22 cellular contexts compared by ENCODE assay signal in the genomic region with DNA sequence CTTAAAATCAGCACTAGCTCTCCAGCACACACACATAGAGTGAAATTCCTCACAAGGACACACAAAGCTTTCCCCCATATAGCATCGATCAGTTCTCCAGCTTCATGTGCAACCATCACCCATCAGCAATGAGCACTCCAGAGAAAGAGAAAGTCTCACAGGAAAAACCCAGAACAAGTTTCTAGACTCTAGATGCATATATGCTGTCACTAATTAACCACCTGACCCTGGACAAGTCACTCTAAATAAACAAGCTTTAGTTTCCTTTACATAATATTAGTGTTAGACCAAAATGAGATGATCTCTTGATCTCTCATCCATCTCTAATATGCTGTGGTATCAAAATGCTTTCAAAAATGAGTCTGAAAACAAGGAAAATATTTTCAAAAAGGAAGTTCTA.
DNase-seq lines count a peak whose midpoint lies in the region; ATAC-seq and TF ChIP-seq lines count a peak whose summit lies in the region.
"Had no signal": no experiment of that assay in that cellular context is flagged by ENCODE, and none has a peak within 500 bp of the region (broad histone marks: within the 10 kb centered on the region; RNA-seq: fewer than 3 reads in every experiment).

No MANE protein-coding gene starts in this region.

- no peaks in the 10 kb centered on the region for H3K36me3 ChIP-seq in smooth muscle cell (ENCODE audit: low read depth)
- H3K36me3 ChIP-seq: upper lobe of left lung had no signal

- no peak overlapping the region for H3K4me3 Mint-ChIP-seq in activated CD4-positive, alpha-beta T cell treated with anti-CD3 and anti-CD28 coated beads, Interleukin-2, amount 10 ng/mL, durations not matched to agents 24 days and 14 days
- no peak overlapping the region for H3K4me3 Mint-ChIP-seq in activated CD4-positive, alpha-beta T cell treated with anti-CD3 and anti-CD28 coated beads for 36 hours
- no peak overlapping the region for H3K4me3 Mint-ChIP-seq in nephron
- H3K4me3 Mint-ChIP-seq: activated naive CD4-positive, alpha-beta T cell treated with anti-CD3 and anti-CD28 coated beads, Interleukin-2, amount 10 ng/mL, durations not matched to agents 7 days and 5 days; dendritic cell treated with granulocyte-macrophage colony-stimulating factor and Interleukin-4, amounts not matched to agents 40 ng/mL and 50 ng/mL, for 4 days had no signal

- TF ChIP-seq CTCF in nephron (IDR thresholded peaks at IDR 0.05; ENCODE audit: unreplicated experiment in 3 of 3) (no peak), smooth muscle cell (IDR thresholded peaks at IDR 0.05; ENCODE audit: borderline replicate concordance, insufficient read depth, poor library complexity, severe bottlenecking) (no peak)

- H3K27me3 Mint-ChIP-seq in activated CD4-positive, alpha-beta T cell treated with anti-CD3 and anti-CD28 coated beads, Interleukin-2, amount 10 ng/mL, durations not matched to agents 24 days and 14 days: peaks cover 8% of the 10 kb centered on the region
- H3K27me3 Mint-ChIP-seq in activated CD4-positive, alpha-beta T cell treated with anti-CD3 and anti-CD28 coated beads for 36 hours: peaks cover 14% of the 10 kb centered on the region
- no peaks in the 10 kb centered on the region for H3K27me3 Mint-ChIP-seq in nephron (ENCODE audit: low read depth)
- H3K27me3 Mint-ChIP-seq: dendritic cell treated with granulocyte-macrophage colony-stimulating factor and Interleukin-4, amounts not matched to agents 40 ng/mL and 50 ng/mL, for 4 days had no signal

- H3K9me3 ChIP-seq in smooth muscle cell (replicated peaks; ENCODE audit: low read depth): no peaks in the 10 kb centered on the region
- H3K9me3 ChIP-seq: body of pancreas had no signal

- peak; percentile 15 for DNase-seq in activated CD4-positive, alpha-beta T cell treated with anti-CD3 and anti-CD28 coated beads, Interleukin-2, amount 10 ng/mL, durations not matched to agents 24 days and 14 days
- DNase-seq in activated CD4-positive, alpha-beta T cell treated with anti-CD3 and anti-CD28 coated beads for 36 hours: no peak
- no peak for DNase-seq in NCI-H1048 (lab: John Stamatoyannopoulos, UW)
- DNase-seq in smooth muscle cell (lab: John Stamatoyannopoulos, UW; ENCODE audit: unreplicated experiment): no peak
- DNase-seq in HuH-7 (ENCODE audit: low spot score): no peak
- DNase-seq: activated CD4-positive, alpha-beta T cell treated with anti-CD3 and anti-CD28 coated beads for 4 hours; activated naive CD4-positive, alpha-beta T cell treated with anti-CD3 and anti-CD28 coated beads, Interleukin-2, amount 10 ng/mL, durations not matched to agents 7 days and 5 days; body of pancreas; erythroblast; H7; islet precursor cell; NCI-H446; occipital lobe; SHP77; stimulated activated naive CD4-positive, alpha-beta T cell; upper lobe of left lung had no signal

- CTCF ChIA-PET in activated CD4-positive, alpha-beta T cell treated with anti-CD3 and anti-CD28 coated beads for 36 hours (lab: Charles Lee): interaction anchor here (0.6 to 1.2 kb wide), 2 partner anchors 12 to 63 kb away, joined by 3 to 5 read pairs; no protein-coding TSS in a partner anchor

- H3K4me1 Mint-ChIP-seq in activated CD4-positive, alpha-beta T cell treated with anti-CD3 and anti-CD28 coated beads, Interleukin-2, amount 10 ng/mL, durations not matched to agents 24 days and 14 days: no peaks in the 10 kb centered on the region
- no peaks in the 10 kb centered on the region for H3K4me1 Mint-ChIP-seq in activated CD4-positive, alpha-beta T cell treated with anti-CD3 and anti-CD28 coated beads for 36 hours
- H3K4me1 Mint-ChIP-seq in nephron: peaks cover 47% of the 10 kb centered on the region
- H3K4me1 Mint-ChIP-seq: activated naive CD4-positive, alpha-beta T cell treated with anti-CD3 and anti-CD28 coated beads, Interleukin-2, amount 10 ng/mL, durations not matched to agents 7 days and 5 days had no signal

- no peak overlapping the region for H2AFZ ChIP-seq in smooth muscle cell (ENCODE audit: low read depth)

- H4K20me1 ChIP-seq in smooth muscle cell (ENCODE audit: low read depth): peaks cover 16% of the 10 kb centered on the region

- POLR2A ChIA-PET in activated CD4-positive, alpha-beta T cell treated with anti-CD3 and anti-CD28 coated beads for 36 hours (lab: Charles Lee): no interaction called here

- no peaks in the 10 kb centered on the region for H3K36me3 Mint-ChIP-seq in activated CD4-positive, alpha-beta T cell treated with anti-CD3 and anti-CD28 coated beads, Interleukin-2, amount 10 ng/mL, durations not matched to agents 24 days and 14 days (ENCODE audit: low read depth)
- no peaks in the 10 kb centered on the region for H3K36me3 Mint-ChIP-seq in activated CD4-positive, alpha-beta T cell treated with anti-CD3 and anti-CD28 coated beads for 36 hours (ENCODE audit: low read depth)
- peaks cover 29% of the 10 kb centered on the region for H3K36me3 Mint-ChIP-seq in nephron (ENCODE audit: low read depth)
- H3K36me3 Mint-ChIP-seq: activated naive CD4-positive, alpha-beta T cell treated with anti-CD3 and anti-CD28 coated beads, Interleukin-2, amount 10 ng/mL, durations not matched to agents 7 days and 5 days had no signal

- H3K79me2 ChIP-seq in smooth muscle cell (ENCODE audit: low read depth): peaks cover 14% of the 10 kb centered on the region

- 100% methylated on average over 1 of the region's 1 CpG for WGBS in smooth muscle cell (ENCODE audit: low lambda C conversion rate)

- H3K4me3 ChIP-seq in smooth muscle cell: no peak overlapping the region
- H3K4me3 ChIP-seq: BLaER1 treated with 17β-estradiol and CSF1 and Interleukin-3, amounts not matched to agents 10 nM and 100 nM; body of pancreas; upper lobe of left lung had no signal

- no peaks in the 10 kb centered on the region for H3F3A ChIP-seq in smooth muscle cell (ENCODE audit: low read depth)

- H3K9me3 Mint-ChIP-seq in activated CD4-positive, alpha-beta T cell treated with anti-CD3 and anti-CD28 coated beads, Interleukin-2, amount 10 ng/mL, durations not matched to agents 24 days and 14 days: peaks cover 7% of the 10 kb centered on the region
- H3K9me3 Mint-ChIP-seq in activated CD4-positive, alpha-beta T cell treated with anti-CD3 and anti-CD28 coated beads for 36 hours (ENCODE audit: low read depth): no peaks in the 10 kb centered on the region
- H3K9me3 Mint-ChIP-seq in nephron: peaks cover 24% of the 10 kb centered on the region

- H3K4me2 ChIP-seq in smooth muscle cell: no peak overlapping the region
- H3K4me2 ChIP-seq: BLaER1 treated with 17β-estradiol and CSF1 and Interleukin-3, amounts not matched to agents 10 nM and 100 nM had no signal

- H3K27ac ChIP-seq in smooth muscle cell (ENCODE audit: low read depth): no peak overlapping the region
- H3K27ac ChIP-seq: 22Rv1; BLaER1 treated with 17β-estradiol and CSF1 and Interleukin-3, amounts not matched to agents 10 nM and 100 nM; body of pancreas; upper lobe of left lung had no signal

- intact Hi-C loops in activated CD4-positive, alpha-beta T cell treated with anti-CD3 and anti-CD28 coated beads, Interleukin-2, amount 10 ng/mL, durations not matched to agents 24 days and 14 days (cut with micrococcal nuclease): no loop called here
- intact Hi-C loops in activated CD4-positive, alpha-beta T cell treated with anti-CD3 and anti-CD28 coated beads for 36 hours (cut with DNase I, micrococcal nuclease): no loop called here

- no peaks in the 10 kb centered on the region for H3K27me3 ChIP-seq in smooth muscle cell (ENCODE audit: low read depth)
- H3K27me3 ChIP-seq: BLaER1 treated with 17β-estradiol and CSF1 and Interleukin-3, amounts not matched to agents 10 nM and 100 nM; body of pancreas; upper lobe of left lung had no signal

- H3K4me1 ChIP-seq in smooth muscle cell (ENCODE audit: low read depth): no peaks in the 10 kb centered on the region

- no peak overlapping the region for H3K9ac ChIP-seq in smooth muscle cell (ENCODE audit: low read depth)
- H3K9ac ChIP-seq: BLaER1 treated with 17β-estradiol and CSF1 and Interleukin-3, amounts not matched to agents 10 nM and 100 nM had no signal

- no peak for ATAC-seq in activated CD4-positive, alpha-beta T cell treated with anti-CD3 and anti-CD28 coated beads for 36 hours
- ATAC-seq in GM21576 (IDR thresholded peaks at IDR 0.05; ENCODE audit: unreplicated experiment): peak; percentile 45
- peak; percentile 49 for ATAC-seq in HG03175 (IDR thresholded peaks at IDR 0.05; ENCODE audit: unreplicated experiment)
- ATAC-seq: body of pancreas had no signal

- H3K27ac Mint-ChIP-seq in activated CD4-positive, alpha-beta T cell treated with anti-CD3 and anti-CD28 coated beads, Interleukin-2, amount 10 ng/mL, durations not matched to agents 24 days and 14 days: no peak overlapping the region
- no peak overlapping the region for H3K27ac Mint-ChIP-seq in activated CD4-positive, alpha-beta T cell treated with anti-CD3 and anti-CD28 coated beads for 36 hours
- peak overlapping the region; percentile 5 to 92 (median 16) for H3K27ac Mint-ChIP-seq in nephron
- H3K27ac Mint-ChIP-seq: activated naive CD4-positive, alpha-beta T cell treated with anti-CD3 and anti-CD28 coated beads, Interleukin-2, amount 10 ng/mL, durations not matched to agents 7 days and 5 days; dendritic cell treated with granulocyte-macrophage colony-stimulating factor and Interleukin-4, amounts not matched to agents 40 ng/mL and 50 ng/mL, for 4 days had no signal

Comparison
In these comparisons a context has a peak if more than half of its experiments do, and no peak if none do; other contexts are left out.
1. H3K27ac Mint-ChIP-seq: peak in nephron (3 of 3); none in activated CD4-positive, alpha-beta T cell treated with anti-CD3 and anti-CD28 coated beads, Interleukin-2, amount 10 ng/mL, durations not matched to agents 24 days and 14 days (single experiment) and activated CD4-positive, alpha-beta T cell treated with anti-CD3 and anti-CD28 coated beads for 36 hours (single experiment).